Comparison of ENCODE assay signal across 24 cellular contexts in genomic region chr7:11404355-11404754, GRCh38.
"Had no signal": no experiment of that assay in that cellular context is flagged by ENCODE, and none has a peak within 500 bp of the region (broad histone marks: within the 10 kb centered on the region; RNA-seq: fewer than 3 reads in every experiment).

No MANE protein-coding gene starts in this region.

- H3K9ac ChIP-seq: parathyroid adenoma had no signal

- FAIRE-seq: colon had no signal

- H3K9me3 ChIP-seq: breast epithelium, testis, uterus had no signal

- H3K4me1 ChIP-seq: breast epithelium, foreskin keratinocyte, parathyroid adenoma, testis, uterus had no signal

- DNase-seq: activated CD4-positive, alpha-beta memory T cell treated with anti-CD3 and anti-CD28 coated beads, Interleukin-2, amount 10 ng/mL, durations not matched to agents 7 days and 5 days; activated CD4-positive, alpha-beta T cell treated with anti-CD3 and anti-CD28 coated beads, Interleukin-2, amount 10 ng/mL, durations not matched to agents 24 days and 14 days; activated effector memory CD4-positive, alpha-beta T cell treated with Interleukin-2 at 50 U/mL for 16 hours; activated naive CD4-positive, alpha-beta T cell treated with anti-CD3 and anti-CD28 coated beads for 36 hours; activated naive CD8-positive, alpha-beta T cell treated with anti-CD3 and anti-CD28 coated beads, Interleukin-2, amount 10 ng/mL, durations not matched to agents 7 days and 5 days; activated T-cell treated with anti-CD3 and anti-CD28 coated beads, Interleukin-2, amount 50 U/mL, for 72 hours; amniotic stem cell; effector memory CD4-positive, alpha-beta T cell; foreskin keratinocyte; kidney glomerular epithelial cell; left ventricle myocardium superior; midbrain; nucleus accumbens; right cardiac atrium; stimulated activated CD4-positive, alpha-beta T cell treated with anti-CD3 and anti-CD28 coated beads, Interleukin-15, amount 100 ng/mL, for 24 hours; T1000; testis; trophoblast cell; uterus had no signal

- H3K4me3 ChIP-seq: breast epithelium, testis, uterus had no signal

- H3K36me3 ChIP-seq: uterus had no signal

- H3K27me3 ChIP-seq: breast epithelium, foreskin keratinocyte, testis, uterus had no signal

- H3K27ac ChIP-seq: breast epithelium, foreskin keratinocyte, parathyroid adenoma, testis, uterus had no signal

- ATAC-seq: activated T-cell treated with anti-CD3 and anti-CD28 coated beads, Interleukin-2, amount 50 U/mL, for 72 hours; foreskin keratinocyte; left ventricle myocardium superior; natural killer cell treated with Interleukin-12 subunit alpha and Interleukin-12 subunit beta and Interleukin-15 and Interleukin-18, amount 100 ng/mL, for 72 hours; right cardiac atrium; stimulated activated memory B cell treated with anti-CD40 and anti-IgM and Interleukin-4, amounts not matched to agents 10 μg/mL and 1 μg/mL and 100 μg/mL, for 72 hours had no signal
